Comparison of ENCODE assay signal across 8 cellular contexts in the genomic region with DNA sequence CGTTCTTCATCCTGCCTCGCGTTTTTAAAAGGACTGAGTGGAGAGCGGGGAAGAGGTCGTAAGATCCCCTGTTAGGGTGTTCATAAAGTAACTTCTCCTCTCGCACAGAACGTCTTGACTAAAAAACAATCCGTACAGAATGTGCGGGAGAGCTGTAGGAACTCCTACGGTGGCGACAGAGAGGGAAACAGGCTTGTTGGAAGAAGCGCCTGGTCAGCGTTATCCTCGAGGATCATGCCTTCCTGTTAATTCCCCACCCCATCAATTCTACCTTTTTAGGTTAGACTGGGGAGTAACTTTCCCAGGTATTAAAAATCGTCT. TPM values are rescaled to one million over a fixed set of nuclear protein-coding genes. Genes with fewer than 3 reads are reported as not detected.
A peak's percentile ranks its signal among the peaks of the same experiment; 100 is the strongest.
DNase-seq lines count a peak whose midpoint lies in the region; ATAC-seq, FAIRE-seq and TF ChIP-seq lines count a peak whose summit lies in the region.

No MANE protein-coding gene starts in this region.

- peaks cover 21 to 36% (median 29%) of the 10 kb centered on the region in 4 donors for H3K4me1 Mint-ChIP-seq in CD4-positive, CD25-positive, alpha-beta regulatory T cell

- FAIRE-seq in RCC 7860 (lab: Jason Lieb, UNC), result no peak

- peaks cover 0 to 4% (median 0%) of the 10 kb centered on the region in 7 donors for H3K9me3 Mint-ChIP-seq in CD4-positive, CD25-positive, alpha-beta regulatory T cell

- no peak for ATAC-seq in CD4-positive, CD25-positive, alpha-beta regulatory T cell (ENCODE audit: low read depth in 2 of 2)
- peak; percentile 13 for ATAC-seq in GM19035 (IDR thresholded peaks at IDR 0.05; ENCODE audit: unreplicated experiment)
- peak; percentile 6 for ATAC-seq in HG03342 (IDR thresholded peaks at IDR 0.05; ENCODE audit: unreplicated experiment)
- ATAC-seq in omental fat pad (ENCODE audit: low FRiP score), result peak; percentile 44

- H2AFZ ChIP-seq in SU-DHL-6 (ENCODE audit: low read depth, low read length, severe bottlenecking), result peak overlapping the region; percentile 95

- peaks cover 4% of the 10 kb centered on the region for H3K36me3 Mint-ChIP-seq in CD4-positive, CD25-positive, alpha-beta regulatory T cell

- H3K4me3 ChIP-seq in CD4-positive, CD25-positive, alpha-beta regulatory T cell (ENCODE audit: low read depth, low read length), result peak overlapping the region; percentile 96
- H3K4me3 ChIP-seq in SU-DHL-6 (ENCODE audit: insufficient read depth, low read length, poor library complexity, severe bottlenecking) (peak overlapping the region; percentile 80), fibroblast of mammary gland (ENCODE audit: control insufficient read depth, low read depth, low read length) (peak overlapping the region; percentile 73)

- peaks cover 24% of the 10 kb centered on the region for H3K4me1 ChIP-seq in CD4-positive, CD25-positive, alpha-beta regulatory T cell (ENCODE audit: control insufficient read depth, insufficient read depth, low read length, poor library complexity, severe bottlenecking)

- peaks cover 15% of the 10 kb centered on the region for H3K27me3 ChIP-seq in CD4-positive, CD25-positive, alpha-beta regulatory T cell (ENCODE audit: control insufficient read depth, insufficient read depth, low read length)
- no peaks in the 10 kb centered on the region for H3K27me3 ChIP-seq in SU-DHL-6 (ENCODE audit: low read length)

- peak overlapping the region; percentile 86 for H3K9ac ChIP-seq in SU-DHL-6 (ENCODE audit: low read length)

- H3K9me2 ChIP-seq in SU-DHL-6 (replicated peaks; ENCODE audit: insufficient read depth, low read length), result no peaks in the 10 kb centered on the region

- H3K9me3 ChIP-seq in CD4-positive, CD25-positive, alpha-beta regulatory T cell (ENCODE audit: control insufficient read depth in 2 of 2, low read length in 2 of 2), result peaks cover 0 to 5% of the 10 kb centered on the region in 2 experiments
- peaks cover 4% of the 10 kb centered on the region; the same call in 1 of the 2 replicates for H3K9me3 ChIP-seq in SU-DHL-6 (ENCODE audit: insufficient read depth, low read length)

- peaks cover 28% of the 10 kb centered on the region for H3K27me3 Mint-ChIP-seq in CD4-positive, CD25-positive, alpha-beta regulatory T cell

- H3K27ac ChIP-seq in CD4-positive, CD25-positive, alpha-beta regulatory T cell (ENCODE audit: insufficient read depth, low read length, poor library complexity, severe bottlenecking), result peak overlapping the region; percentile 89
- H3K27ac ChIP-seq in SU-DHL-6 (ENCODE audit: low read depth, low read length), result no peak overlapping the region

- H4K20me1 ChIP-seq in SU-DHL-6 (ENCODE audit: low read depth, low read length), result no peaks in the 10 kb centered on the region; the same call in 1 of the 2 replicates

- peak overlapping the region; percentile 91 for H3K4me2 ChIP-seq in SU-DHL-6 (ENCODE audit: low read depth, low read length, poor library complexity, severe bottlenecking)

- peak overlapping the region; percentile 87 to 100 (median 94) for H3K4me3 Mint-ChIP-seq in CD4-positive, CD25-positive, alpha-beta regulatory T cell

- no peak for DNase-seq in CD4-positive, CD25-positive, alpha-beta regulatory T cell
- DNase-seq in fibroblast of mammary gland (ENCODE audit: low read depth) (peak; percentile 57), omental fat pad (ENCODE audit: low spot score) (no peak), RCC 7860 (ENCODE audit: low spot score) (no peak), medulla oblongata (ENCODE audit: extremely low spot score) (no peak)

- H3K79me2 ChIP-seq in SU-DHL-6 (ENCODE audit: insufficient read depth, low read length), result peaks cover 44% of the 10 kb centered on the region

- H3K36me3 ChIP-seq in CD4-positive, CD25-positive, alpha-beta regulatory T cell (ENCODE audit: control insufficient read depth, insufficient read depth, low read length), result no peaks in the 10 kb centered on the region
- H3K36me3 ChIP-seq in SU-DHL-6 (ENCODE audit: low read length), result peaks cover 10% of the 10 kb centered on the region

- H3K27ac Mint-ChIP-seq in CD4-positive, CD25-positive, alpha-beta regulatory T cell, result peak overlapping the region; percentile 79 to 97 (median 92)

- H3F3A ChIP-seq in SU-DHL-6 (ENCODE audit: insufficient read depth), result peaks cover 12% of the 10 kb centered on the region

- TF ChIP-seq CTCF in SU-DHL-6 (IDR thresholded peaks at IDR 0.05; ENCODE audit: insufficient read depth, low read length, poor library complexity, severe bottlenecking) (no peak), fibroblast of mammary gland (conservative IDR thresholded peaks at IDR 0.05; ENCODE audit: control insufficient read depth, insufficient read depth, low read depth, low read length) (no peak), omental fat pad (IDR thresholded peaks at IDR 0.05) (no peak)

RNA-seq across cellular contexts. Expression of a gene that starts 0.4 kb away (rescaled TPM):
- 41.2 TPM for total RNA-seq in CD4-positive, CD25-positive, alpha-beta regulatory T cell
- 10 to 100 TPM; 24.0 to 33.1 (median 27.7) TPM for polyA plus RNA-seq in CD4-positive, CD25-positive, alpha-beta regulatory T cell
- 100 to 1,000 TPM in 1 of 4 donors, 10 to 100 TPM in 3; 43.9 to 130 (median 58.4) TPM for total RNA-seq in omental fat pad

RNA-seq across cellular contexts. Expression of a gene that starts 22.9 kb away (rescaled TPM):
- not detected for total RNA-seq in CD4-positive, CD25-positive, alpha-beta regulatory T cell
- polyA plus RNA-seq in CD4-positive, CD25-positive, alpha-beta regulatory T cell, result not detected
- total RNA-seq in omental fat pad, result 10 to 100 TPM in 1 of 4 donors, 1 to 10 TPM in 3; 3.7 to 22.4 (median 5.2) TPM

Comparison
In these comparisons a context has a peak if more than half of its experiments do, and no peak if none do; other contexts are left out.
1. ATAC-seq: peak in GM19035 (single experiment), HG03342 (single experiment) and omental fat pad (single experiment); none in CD4-positive, CD25-positive, alpha-beta regulatory T cell (0 of 2).
2. Peak in every context shown above with its lines, with median percentiles within 50 percentile points of each other: H3K4me3 ChIP-seq.